In the genomic region with DNA sequence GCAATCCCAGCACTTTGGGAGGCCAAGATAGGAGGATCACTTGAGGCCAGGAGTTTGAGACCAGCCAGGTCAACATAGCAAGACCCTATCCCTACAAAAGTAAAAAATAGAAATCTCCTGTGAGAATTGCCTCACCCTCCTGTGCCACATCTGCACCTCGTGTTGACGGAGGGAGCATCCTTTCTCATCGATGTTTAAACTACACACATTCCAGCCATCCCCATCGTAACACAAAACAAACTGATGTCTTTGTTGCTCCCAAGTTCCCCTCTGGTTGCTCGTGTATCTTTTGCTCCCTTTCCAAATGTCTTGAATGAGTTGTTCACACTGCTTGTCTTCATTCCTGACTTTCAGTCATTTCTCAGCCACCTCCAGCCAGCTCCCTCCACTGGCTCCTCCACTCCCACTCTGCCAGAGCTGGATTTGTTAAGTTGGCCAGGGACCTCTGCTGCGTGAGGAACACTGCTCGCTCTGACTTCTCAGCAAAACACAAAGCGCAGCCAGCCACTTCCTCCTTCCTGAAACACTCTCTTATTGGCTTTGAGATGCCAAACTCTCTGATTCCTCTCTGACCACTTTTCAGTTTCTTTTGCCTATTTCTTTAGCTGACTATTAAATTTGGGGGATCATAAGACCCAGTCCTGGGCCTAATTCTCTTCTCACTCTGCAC, we compare ENCODE assay signal across 9 cellular contexts. TPM values are rescaled to one million over a fixed set of nuclear protein-coding genes. Genes with fewer than 3 reads are reported as not detected.
A peak's percentile ranks its signal among the peaks of the same experiment; 100 is the strongest.
DNase-seq lines count a peak whose midpoint lies in the region; ATAC-seq and TF ChIP-seq lines count a peak whose summit lies in the region.
"Had no signal": no experiment of that assay in that cellular context is flagged by ENCODE, and none has a peak within 500 bp of the region (broad histone marks: within the 10 kb centered on the region; RNA-seq: fewer than 3 reads in every experiment).

No MANE protein-coding gene starts in this region.

- POLR2A ChIA-PET in AG04450 (lab: Yijun Ruan, JAX), result no interaction called here

- H3K4me1 Mint-ChIP-seq in activated naive CD8-positive, alpha-beta T cell treated with anti-CD3 and anti-CD28 coated beads for 36 hours, result peaks cover 10% of the 10 kb centered on the region

- no peak overlapping the region for H3K4me3 Mint-ChIP-seq in activated naive CD8-positive, alpha-beta T cell treated with anti-CD3 and anti-CD28 coated beads for 36 hours

- H3K4me2 ChIP-seq in hepatocyte, result no peak overlapping the region

- no peaks in the 10 kb centered on the region for H4K20me1 ChIP-seq in hepatocyte (ENCODE audit: insufficient read depth, poor library complexity, severe bottlenecking)

- no peaks in the 10 kb centered on the region for H3K9me3 Mint-ChIP-seq in activated naive CD8-positive, alpha-beta T cell treated with anti-CD3 and anti-CD28 coated beads for 36 hours

- H3K27me3 Mint-ChIP-seq in activated naive CD8-positive, alpha-beta T cell treated with anti-CD3 and anti-CD28 coated beads for 36 hours, result no peaks in the 10 kb centered on the region

- H3K4me3 ChIP-seq in AG04450 (ENCODE audit: low read depth, low read length), result no peak overlapping the region
- no peak overlapping the region for H3K4me3 ChIP-seq in hepatocyte
- H3K4me3 ChIP-seq: tibial nerve had no signal

- H2AFZ ChIP-seq in hepatocyte, result no peak overlapping the region

- no peaks in the 10 kb centered on the region for H3K36me3 ChIP-seq in hepatocyte (replicated peaks; ENCODE audit: insufficient read depth, low read depth)
- H3K36me3 ChIP-seq: tibial nerve had no signal

- no peaks in the 10 kb centered on the region for H3K9me2 ChIP-seq in hepatocyte (replicated peaks; ENCODE audit: insufficient read depth)

- H3K27me3 ChIP-seq in AG04450 (ENCODE audit: control insufficient read depth, insufficient read depth, low read length) (no peaks in the 10 kb centered on the region), hepatocyte (no peaks in the 10 kb centered on the region)
- H3K27me3 ChIP-seq: tibial nerve had no signal

- H3K79me2 ChIP-seq in hepatocyte, result no peaks in the 10 kb centered on the region

- H3K9me3 ChIP-seq in AG04450 (ENCODE audit: control insufficient read depth, insufficient read depth, low read length) (no peaks in the 10 kb centered on the region), hepatocyte (ENCODE audit: low read depth) (no peaks in the 10 kb centered on the region)
- H3K9me3 ChIP-seq: tibial nerve had no signal

- ATAC-seq in GM19463 (IDR thresholded peaks at IDR 0.05; ENCODE audit: unreplicated experiment), result no peak
- no peak for ATAC-seq in GM18511 (IDR thresholded peaks at IDR 0.05; ENCODE audit: unreplicated experiment)

- 78% methylated on average over 8 of the region's 8 CpGs for WGBS in hepatocyte (ENCODE audit: low lambda C conversion rate, missing lambda C conversion rate)

- DNase-seq in AG04450 (ENCODE audit: low read depth, low spot score) (no peak), GF-D8 (lab: John Stamatoyannopoulos, UW) (peak; percentile 29), medulla oblongata (ENCODE audit: extremely low spot score) (peak; percentile 74), NCI-H2081 (lab: John Stamatoyannopoulos, UW) (no peak), hepatocyte (ENCODE audit: low spot score) (no peak)
- peak; percentile 2 for DNase-seq in activated naive CD8-positive, alpha-beta T cell treated with anti-CD3 and anti-CD28 coated beads for 36 hours

- H3K36me3 Mint-ChIP-seq in activated naive CD8-positive, alpha-beta T cell treated with anti-CD3 and anti-CD28 coated beads for 36 hours, result no peaks in the 10 kb centered on the region

- H3K4me1 ChIP-seq in hepatocyte (ENCODE audit: insufficient read depth), result peaks cover 20% of the 10 kb centered on the region

- TF ChIP-seq CTCF in AG04450 (IDR thresholded peaks at IDR 0.05; ENCODE audit: low read depth, low read length), result no peak
- no peak for TF ChIP-seq CTCF in hepatocyte (IDR thresholded peaks at IDR 0.05; ENCODE audit: poor library complexity)

- CTCF ChIA-PET in AG04450 (lab: Charles Lee), result interaction anchor here (0.6 kb wide), 1 partner anchor 13 kb away, joined by 3 read pairs; no protein-coding TSS in a partner anchor

- H3K27ac Mint-ChIP-seq in activated naive CD8-positive, alpha-beta T cell treated with anti-CD3 and anti-CD28 coated beads for 36 hours, result no peak overlapping the region

- H3K27ac ChIP-seq in AG04450 (ENCODE audit: low read depth, low read length) (peak overlapping the region; percentile 49), hepatocyte (no peak overlapping the region)

RNA-seq across cellular contexts. Expression of a gene that starts 53.6 kb away (rescaled TPM):
- polyA plus RNA-seq in AG04450 (2011; rRNA removed) (98.5 and 132 TPM in 2 replicates), hepatocyte (18.3 and 20.5 TPM in 2 replicates)
- polyA minus RNA-seq in AG04450 (2011; rRNA and poly(A)+ RNA removed), result 94.4 and 210 TPM in 2 replicates
- total RNA-seq in activated naive CD8-positive, alpha-beta T cell treated with anti-CD3 and anti-CD28 coated beads for 36 hours, result 100 to 1,000 TPM; 113 to 124 TPM
- total RNA-seq in hepatocyte, result 107 and 131 TPM in 2 replicates

Comparison
In these comparisons a context has a peak if more than half of its experiments do, and no peak if none do; other contexts are left out.
1. DNase-seq: peak in GF-D8 (single experiment), activated naive CD8-positive, alpha-beta T cell treated with anti-CD3 and anti-CD28 coated beads for 36 hours (single experiment) and medulla oblongata (single experiment); none in AG04450 (single experiment), NCI-H2081 (0 of 2) and hepatocyte (single experiment).